Comparison of ENCODE assay signal across 37 cellular contexts in the genomic region with DNA sequence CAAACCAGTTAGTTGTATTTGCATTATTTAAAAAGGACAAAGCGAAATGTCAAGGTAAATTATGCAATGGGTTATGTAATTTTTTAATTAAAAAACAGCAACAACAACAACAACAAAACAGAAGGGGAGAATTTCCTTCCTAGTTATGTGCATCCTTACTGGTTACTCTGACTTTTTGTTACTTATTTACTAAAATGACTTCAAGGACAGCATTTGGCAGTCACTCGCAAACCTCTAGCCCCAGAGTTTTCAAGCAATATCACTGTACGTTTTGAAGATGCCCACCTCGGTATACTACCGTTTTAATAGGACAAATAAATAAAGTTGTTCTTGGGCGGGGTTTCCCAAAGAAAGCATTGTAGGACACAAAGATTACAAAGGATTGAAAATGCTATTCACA. TPM values are rescaled to one million over a fixed set of nuclear protein-coding genes. Genes with fewer than 3 reads are reported as not detected.
"Had no signal": no experiment of that assay in that cellular context is flagged by ENCODE, and none has a peak within 500 bp of the region (broad histone marks: within the 10 kb centered on the region; RNA-seq: fewer than 3 reads in every experiment).

No MANE protein-coding gene starts in this region.

- FAIRE-seq: bronchial epithelial cell, K562 had no signal

- H3K4me3 ChIP-seq: K562, Peyer's patch had no signal

- ATAC-seq: activated CD8-positive, alpha-beta memory T cell treated with anti-CD3 and anti-CD28 coated beads, Interleukin-2, amount 10 ng/mL, durations not matched to agents 7 days and 5 days; activated naive CD8-positive, alpha-beta T cell treated with anti-CD3 and anti-CD28 coated beads, Interleukin-2, amount 50 U/mL, for 24 hours; K562; PC-3; SK-N-SH treated with all-trans-retinoic acid at 6 μM for 48 hours; T-cell; T-helper 17 cell had no signal

- H3K27me3 ChIP-seq: Peyer's patch had no signal

- H3K9me3 ChIP-seq: Peyer's patch had no signal

- H3K27ac ChIP-seq: Peyer's patch, WERI-Rb-1 had no signal

- DNase-seq: activated CD4-positive, alpha-beta memory T cell treated with anti-CD3 and anti-CD28 coated beads, Interleukin-2, amount 10 ng/mL, durations not matched to agents 7 days and 5 days; activated CD4-positive, alpha-beta T cell treated with anti-CD3 and anti-CD28 coated beads for 1 hour; activated CD4-positive, alpha-beta T cell treated with anti-CD3 and anti-CD28 coated beads for 48 hours; activated CD4-positive, CD25-positive, alpha-beta regulatory T cell; activated CD8-positive, alpha-beta memory T cell treated with anti-CD3 and anti-CD28 coated beads for 24 hours; activated CD8-positive, alpha-beta memory T cell treated with anti-CD3 and anti-CD28 coated beads, Interleukin-2, amount 10 ng/mL, durations not matched to agents 7 days and 5 days; activated CD8-positive, alpha-beta memory T cell treated with anti-CD3 and anti-CD28 coated beads, Interleukin-2, amount 50 U/mL, for 48 hours; activated effector memory CD4-positive, alpha-beta T cell treated with Interleukin-2 at 50 U/mL for 16 hours; activated naive CD4-positive, alpha-beta T cell treated with anti-CD3 and anti-CD28 coated beads, Interleukin-2, amount 10 ng/mL, durations not matched to agents 7 days and 5 days; activated naive CD8-positive, alpha-beta T cell treated with anti-CD3 and anti-CD28 coated beads, Interleukin-2, amount 50 U/mL, for 24 hours; activated T-cell treated with anti-CD3 and anti-CD28 coated beads, Interleukin-2, amount 50 U/mL, for 48 hours; anterior cingulate cortex; NCI-H1092 treated with DMSO at 0.1 percent for 48 hours; NCI-H1417; NCI-H146; NCI-H187; NCI-H2029 treated with DMSO at 0.1 percent for 48 hours; NCI-H2107; NCI-H2171 treated with DMSO at 0.1 percent for 48 hours; NCI-H2227 treated with DMSO at 0.1 percent for 48 hours; NCI-H446; NCI-H510A treated with DMSO at 0.1 percent for 48 hours; NCI-H526 treated with DMSO at 0.1 percent for 48 hours; NCI-H82; NK-92 treated with Interleukin-12 subunit alpha and Interleukin-12 subunit beta, amount 100 ng/mL, for 24 hours; PC-3; Peyer's patch; RPMI8226; SIG-M5; T-cell; T-helper 17 cell; T-helper 9 cell; WERI-Rb-1 had no signal

- H3K36me3 ChIP-seq: Peyer's patch, WERI-Rb-1 had no signal

RNA-seq across cellular contexts. Expression of a gene that starts 24.7 kb away (rescaled TPM):
- total RNA-seq: activated CD4-positive, alpha-beta memory T cell treated with anti-CD3 and anti-CD28 coated beads, Interleukin-2, amount 10 ng/mL, durations not matched to agents 7 days and 5 days; activated CD8-positive, alpha-beta memory T cell treated with anti-CD3 and anti-CD28 coated beads, Interleukin-2, amount 10 ng/mL, durations not matched to agents 7 days and 5 days; bronchial epithelial cell; K562; M059J; T-cell; T-helper 17 cell had no signal
